1 cellular context compared by ENCODE assay signal in genomic region chr18:54780285-54780861, GRCh38.
TF ChIP-seq lines count a peak whose summit lies in the region.

No MANE protein-coding gene starts in this region.

TF ChIP-seq in H1, 55 proteins besides CTCF, POLR2A, EP300 and RAD21 (continued from another document):
- TF ChIP-seq POU5F1 (IDR thresholded peaks at IDR 0.05; ENCODE audit: low read depth, low read length) (no peak), MAFK (IDR thresholded peaks at IDR 0.05; ENCODE audit: low read depth, low read length) (no peak), BRCA1 (IDR thresholded peaks at IDR 0.05; ENCODE audit: low read depth, low read length) (no peak), RNF2 (IDR thresholded peaks at IDR 0.05; ENCODE audit: borderline replicate concordance, low read depth, low read length, missing control alignments, poor library complexity, severe bottlenecking) (no peak), TAF7 (optimal IDR thresholded peaks at IDR 0.05; ENCODE audit: borderline replicate concordance, low read depth, low read length) (no peak), CHD7 (IDR thresholded peaks at IDR 0.05; ENCODE audit: insufficient replicate concordance, low read length) (no peak), NANOG (IDR thresholded peaks at IDR 0.05; ENCODE audit: insufficient read depth, low read depth, low read length, poor library complexity, severe bottlenecking) (no peak), TAF1 (IDR thresholded peaks at IDR 0.05; ENCODE audit: low read depth, low read length) (no peak), RFX5 (IDR thresholded peaks at IDR 0.05; ENCODE audit: borderline replicate concordance, low read depth, low read length) (no peak), GABPA (IDR thresholded peaks at IDR 0.05; ENCODE audit: borderline replicate concordance, insufficient read depth, low read length) (no peak), POLR2AphosphoS5 (IDR thresholded peaks at IDR 0.05; ENCODE audit: low read depth, low read length) (no peak), SAP30 (IDR thresholded peaks at IDR 0.05; ENCODE audit: insufficient read depth, insufficient replicate concordance, low read length) (no peak), HDAC2 (IDR thresholded peaks at IDR 0.05; ENCODE audit: borderline replicate concordance in 1 of 2, low read depth in 2 of 2, low read length in 2 of 2) (no peak), TCF12 (IDR thresholded peaks at IDR 0.05; ENCODE audit: low read depth, low read length) (no peak)
